In genomic region chr4:124946696-124947095, GRCh38 we compare ENCODE assay signal across 21 cellular contexts.
DNase-seq lines count a peak whose midpoint lies in the region; ATAC-seq and TF ChIP-seq lines count a peak whose summit lies in the region.
"Had no signal": no experiment of that assay in that cellular context is flagged by ENCODE, and none has a peak within 500 bp of the region (broad histone marks: within the 10 kb centered on the region; RNA-seq: fewer than 3 reads in every experiment).

No MANE protein-coding gene starts in this region.

- no peak overlapping the region for H3K27ac ChIP-seq in HCT116 (ENCODE audit: low read depth, low read length)
- H3K27ac ChIP-seq in RWPE2 (ENCODE audit: poor library complexity, severe bottlenecking) = peak overlapping the region; percentile 72
- H3K27ac ChIP-seq in fibroblast of lung (ENCODE audit: insufficient read depth, low read length) = no peak overlapping the region
- H3K27ac ChIP-seq in stomach = peak overlapping the region in 3 of 5 donors; percentile 17 to 61 (median 55)
- no peak overlapping the region for H3K27ac ChIP-seq in adrenal gland
- H3K27ac ChIP-seq: coronary artery, skin epidermis, vagina had no signal

- WGBS in stomach, 5 donors = 10 to 39% (median 25%) methylated on average over 2 of the region's 2 CpGs
- WGBS in adrenal gland, 4 donors = 46 to 81% (median 59%) methylated on average over 2 of the region's 2 CpGs

- TF ChIP-seq CTCF in HCT116 (IDR thresholded peaks at IDR 0.05 in 2 of 3, conservative IDR thresholded peaks at IDR 0.05 in 1 of 3; ENCODE audit: borderline replicate concordance in 1 of 3, insufficient read depth in 1 of 3, low read depth in 2 of 3, low read length in 2 of 3) = no peak
- no peak for TF ChIP-seq CTCF in RWPE2 (IDR thresholded peaks at IDR 0.05; ENCODE audit: poor library complexity, severe bottlenecking)
- TF ChIP-seq CTCF in fibroblast of lung (conservative IDR thresholded peaks at IDR 0.05 in 1 of 2, IDR thresholded peaks at IDR 0.05 in 1 of 2; ENCODE audit: low read depth in 1 of 2, low read length in 2 of 2) = no peak
- TF ChIP-seq CTCF in stomach (IDR thresholded peaks at IDR 0.05) = no peak
- no peak for TF ChIP-seq CTCF in adrenal gland (IDR thresholded peaks at IDR 0.05)

- no TSS peak for BruUV-seq in HCT116 (replicated peaks; lab: Mats Ljungman, UMichigan)

- H3K27me3 ChIP-seq in HCT116 (ENCODE audit: insufficient read depth, low read length) (no peaks in the 10 kb centered on the region), RWPE2 (ENCODE audit: insufficient read depth, poor library complexity, severe bottlenecking) (no peaks in the 10 kb centered on the region), fibroblast of lung (ENCODE audit: control insufficient read depth, insufficient read depth, low read length) (no peaks in the 10 kb centered on the region), stomach (no peaks in the 10 kb centered on the region), adrenal gland (no peaks in the 10 kb centered on the region)
- H3K27me3 ChIP-seq: BE2C, vagina had no signal

- no peaks in the 10 kb centered on the region for H3K9me3 ChIP-seq in HCT116 (ENCODE audit: control insufficient read depth in 1 of 2, insufficient read depth in 1 of 2, low read depth in 1 of 2, low read length in 2 of 2)
- no peaks in the 10 kb centered on the region for H3K9me3 ChIP-seq in RWPE2 (ENCODE audit: severe bottlenecking)
- no peaks in the 10 kb centered on the region for H3K9me3 ChIP-seq in fibroblast of lung (ENCODE audit: control insufficient read depth, insufficient read depth, low read depth, low read length)
- no peaks in the 10 kb centered on the region for H3K9me3 ChIP-seq in stomach
- H3K9me3 ChIP-seq in adrenal gland (replicated peaks in 1 of 3) = no peaks in the 10 kb centered on the region
- H3K9me3 ChIP-seq: BE2C, vagina had no signal

- H3K9me3 Mint-ChIP-seq in activated naive CD4-positive, alpha-beta T cell treated with anti-CD3 and anti-CD28 coated beads for 36 hours = peaks cover 7% of the 10 kb centered on the region

- H3K27ac Mint-ChIP-seq in activated naive CD4-positive, alpha-beta T cell treated with anti-CD3 and anti-CD28 coated beads for 36 hours = no peak overlapping the region
- H3K27ac Mint-ChIP-seq: activated CD8-positive, alpha-beta T cell treated with anti-CD3 and anti-CD28 coated beads, Interleukin-2, amount 10 ng/mL, durations not matched to agents 7 days and 5 days had no signal

- H3K36me3 ChIP-seq in HCT116 (ENCODE audit: control insufficient read depth in 1 of 2, insufficient read depth in 2 of 2, low read length in 2 of 2) = no peaks in the 10 kb centered on the region
- H3K36me3 ChIP-seq in RWPE2 (ENCODE audit: low read depth) = no peaks in the 10 kb centered on the region
- H3K36me3 ChIP-seq in fibroblast of lung (ENCODE audit: control insufficient read depth, insufficient read depth, low read length) = no peaks in the 10 kb centered on the region
- no peaks in the 10 kb centered on the region for H3K36me3 ChIP-seq in stomach
- H3K36me3 ChIP-seq in adrenal gland (replicated peaks in 1 of 2) = no peaks in the 10 kb centered on the region
- H3K36me3 ChIP-seq: BE2C, vagina had no signal

- no peak overlapping the region for H3K4me2 ChIP-seq in HCT116 (ENCODE audit: low read length)
- no peak overlapping the region for H3K4me2 ChIP-seq in fibroblast of lung (ENCODE audit: extremely low read depth, insufficient read depth, low read length)

- ATAC-seq in HCT116 = no peak
- no peak for ATAC-seq in RWPE2 (ENCODE audit: low read depth)
- no peak for ATAC-seq in GM18505 (IDR thresholded peaks at IDR 0.05; ENCODE audit: unreplicated experiment)
- ATAC-seq: activated CD8-positive, alpha-beta T cell treated with anti-CD3 and anti-CD28 coated beads, Interleukin-2, amount 10 ng/mL, durations not matched to agents 7 days and 5 days; left ventricle myocardium superior had no signal

- H3K9me2 ChIP-seq in HCT116 (ENCODE audit: insufficient read depth) = no peaks in the 10 kb centered on the region

- H3K4me1 Mint-ChIP-seq in activated naive CD4-positive, alpha-beta T cell treated with anti-CD3 and anti-CD28 coated beads for 36 hours (ENCODE audit: low read depth) = no peaks in the 10 kb centered on the region

- H3K4me1 ChIP-seq in HCT116 (ENCODE audit: control insufficient read depth in 1 of 2, insufficient read depth in 2 of 2, low read length in 2 of 2) = peaks cover 0 to 4% of the 10 kb centered on the region in 2 experiments; a peak in 1 of 4 replicates
- H3K4me1 ChIP-seq in RWPE2 (ENCODE audit: insufficient read depth, poor library complexity, severe bottlenecking) = peaks cover 66% of the 10 kb centered on the region
- H3K4me1 ChIP-seq in fibroblast of lung (ENCODE audit: control insufficient read depth, extremely low read depth, insufficient read depth, low read length) = no peaks in the 10 kb centered on the region
- peaks cover 7 to 29% (median 13%) of the 10 kb centered on the region in 4 donors for H3K4me1 ChIP-seq in stomach
- H3K4me1 ChIP-seq in adrenal gland (replicated peaks in 1 of 2) = no peaks in the 10 kb centered on the region
- H3K4me1 ChIP-seq: BE2C, vagina had no signal

- no peak for TF ChIP-seq POLR2A in HCT116 (IDR thresholded peaks at IDR 0.05; ENCODE audit: borderline replicate concordance, extremely low read depth, insufficient read depth, insufficient read length)
- TF ChIP-seq POLR2A in stomach (IDR thresholded peaks at IDR 0.05) = no peak
- TF ChIP-seq POLR2A in adrenal gland (IDR thresholded peaks at IDR 0.05) = no peak
- no peak for TF ChIP-seq POLR2A in GM18505 (IDR thresholded peaks at IDR 0.05; ENCODE audit: borderline replicate concordance, extremely low read depth, insufficient read depth, insufficient read length)

- intact Hi-C loops in HCT116 (cut with micrococcal nuclease) = loop anchor here (10.0 kb wide), 1 partner anchor 232 kb away; the partner anchor contains the start of gene ANKRD50
- intact Hi-C loops in stomach (cut with DNase I; ENCODE audit: low total_unique reads) = no loop called here
- intact Hi-C loops in activated naive CD4-positive, alpha-beta T cell treated with anti-CD3 and anti-CD28 coated beads for 36 hours (cut with micrococcal nuclease) = no loop called here
- intact Hi-C loops in adrenal gland (cut with DNase I) = no loop called here

- POLR2A ChIA-PET in HCT116 (lab: Charles Lee) = no interaction called here

- RAD21 ChIA-PET in HCT116 (lab: Charles Lee; ENCODE audit: low non-redundant PET in 1 of 2, low total read pairs in 2 of 2, uncharacterized antibody in 2 of 2, unreplicated experiment in 2 of 2) = no interaction called here

- H4K20me1 ChIP-seq in HCT116 (ENCODE audit: insufficient read depth) (no peaks in the 10 kb centered on the region), fibroblast of lung (ENCODE audit: control insufficient read depth, extremely low read depth, insufficient read depth, low read length) (no peaks in the 10 kb centered on the region)

- CTCF ChIA-PET in HCT116 (lab: Charles Lee) = no interaction called here
- CTCF ChIA-PET in activated naive CD4-positive, alpha-beta T cell treated with anti-CD3 and anti-CD28 coated beads for 36 hours (lab: Charles Lee) = no interaction called here

- H3K9ac ChIP-seq in HCT116 (ENCODE audit: low read length) (no peak overlapping the region), fibroblast of lung (ENCODE audit: insufficient read depth, low read length) (no peak overlapping the region)

- TF ChIP-seq EP300 in stomach (IDR thresholded peaks at IDR 0.05) = no peak

- H3K4me3 ChIP-seq in HCT116 (replicated peaks in 1 of 2; ENCODE audit: low read depth in 1 of 2, low read length in 2 of 2) = no peak overlapping the region
- no peak overlapping the region for H3K4me3 ChIP-seq in RWPE2 (ENCODE audit: severe bottlenecking)
- H3K4me3 ChIP-seq in fibroblast of lung (replicated peaks in 1 of 4; ENCODE audit: control extremely low read depth in 1 of 4, insufficient read depth in 1 of 4, low read depth in 3 of 4, low read length in 4 of 4) = no peak overlapping the region
- no peak overlapping the region for H3K4me3 ChIP-seq in stomach
- H3K4me3 ChIP-seq in adrenal gland = no peak overlapping the region
- H3K4me3 ChIP-seq: coronary artery, skin epidermis, vagina had no signal

- H3K79me2 ChIP-seq in HCT116 (ENCODE audit: insufficient read depth, low read length) (no peaks in the 10 kb centered on the region), fibroblast of lung (ENCODE audit: control insufficient read depth, insufficient read depth, low read length) (no peaks in the 10 kb centered on the region)

- no peak for TF ChIP-seq RAD21 in HCT116 (IDR thresholded peaks at IDR 0.05; ENCODE audit: low read depth)

- H3K36me3 Mint-ChIP-seq in activated naive CD4-positive, alpha-beta T cell treated with anti-CD3 and anti-CD28 coated beads for 36 hours (ENCODE audit: low read depth) = no peaks in the 10 kb centered on the region

- DNase-seq in HCT116 (ENCODE audit: low read depth, low spot score) (no peak), RWPE2 (ENCODE audit: low spot score) (no peak), fibroblast of lung (ENCODE audit: low read depth in 2 of 2) (no peak), stomach (peak; percentile 28), adrenal gland (no peak)
- no peak for DNase-seq in activated naive CD4-positive, alpha-beta T cell treated with anti-CD3 and anti-CD28 coated beads for 36 hours
- DNase-seq: activated CD4-positive, alpha-beta T cell treated with anti-CD3 and anti-CD28 coated beads for 1 hour; activated CD8-positive, alpha-beta T cell treated with anti-CD3 and anti-CD28 coated beads, Interleukin-2, amount 10 ng/mL, durations not matched to agents 7 days and 5 days; activated gamma-delta T cell; BE2C; Kasumi-1; left ventricle myocardium superior; NCI-H1048; NCI-H187; SHP77 treated with DMSO at 0.1 percent for 48 hours; stimulated activated CD4-positive, alpha-beta T cell treated with anti-CD3 and anti-CD28 coated beads, Interleukin-1b, Interleukin-23, amount 100 ng/mL, for 48 hours; T-helper 1 cell had no signal

- no peak overlapping the region for H3K4me3 Mint-ChIP-seq in activated naive CD4-positive, alpha-beta T cell treated with anti-CD3 and anti-CD28 coated beads for 36 hours
- H3K4me3 Mint-ChIP-seq: activated CD8-positive, alpha-beta T cell treated with anti-CD3 and anti-CD28 coated beads, Interleukin-2, amount 10 ng/mL, durations not matched to agents 7 days and 5 days had no signal

- H3K27me3 Mint-ChIP-seq in activated naive CD4-positive, alpha-beta T cell treated with anti-CD3 and anti-CD28 coated beads for 36 hours (ENCODE audit: low read depth) = no peaks in the 10 kb centered on the region

- H2AFZ ChIP-seq in HCT116 (ENCODE audit: low read depth, low read length, poor library complexity, severe bottlenecking) = no peak overlapping the region
- peak overlapping the region; percentile 7 for H2AFZ ChIP-seq in fibroblast of lung (ENCODE audit: low read length)

TF ChIP-seq in HCT116, 20 proteins besides CTCF, POLR2A, EP300 and RAD21:
- TF ChIP-seq CEBPB (IDR thresholded peaks at IDR 0.05; ENCODE audit: low read depth) (no peak), CBX3 (IDR thresholded peaks at IDR 0.05; ENCODE audit: low read depth) (0 out of 2 replicates have a peak, but pooled peaks have one; percentile 17), EZH2phosphoT487 (IDR thresholded peaks at IDR 0.05; ENCODE audit: borderline replicate concordance) (no peak)

Comparison
In these comparisons a context has a peak if more than half of its experiments do, and no peak if none do; other contexts are left out.
1. H3K27ac ChIP-seq: peak in RWPE2 (single experiment) and stomach (3 of 5); none in HCT116 (single experiment), fibroblast of lung (single experiment) and adrenal gland (0 of 5).